In genomic region chr3:15345608-15346137, GRCh38 we compare ENCODE assay signal across 1 cellular context.
TF ChIP-seq lines count a peak whose summit lies in the region.

No MANE protein-coding gene starts in this region.

TF ChIP-seq in K562, 482 proteins besides CTCF, POLR2A, EP300 and RAD21 (continued from another document and continues in another):
- TF ChIP-seq BCLAF1 (IDR thresholded peaks at IDR 0.05; ENCODE audit: borderline replicate concordance in 1 of 2, control insufficient read depth in 1 of 2, low read depth in 2 of 2, low read length in 1 of 2) (no peak), SIN3B (IDR thresholded peaks at IDR 0.05; ENCODE audit: low read depth) (no peak), USF1 (CRISPR knock-in tag; IDR thresholded peaks at IDR 0.05) (peak; percentile 84), PYGO2 (tag; IDR thresholded peaks at IDR 0.05) (peak; percentile 62; the same call in 1 of the 2 replicates), YY1 (IDR thresholded peaks at IDR 0.05; ENCODE audit: borderline replicate concordance in 1 of 3, control insufficient read depth in 1 of 3, extremely low read depth in 1 of 3, insufficient read depth in 3 of 3, insufficient read length in 1 of 3, insufficient replicate concordance in 2 of 3, low read depth in 1 of 3, low read length in 2 of 3) (peak in 2 of 3 experiments; percentile 64 to 70), L3MBTL2 (IDR thresholded peaks at IDR 0.05) (peak; percentile 83), ID3 (CRISPR knock-in tag; IDR thresholded peaks at IDR 0.05) (no peak), ID3 (tag; IDR thresholded peaks at IDR 0.05) (peak; percentile 41; the same call in 1 of the 2 replicates), SMAD4 (CRISPR knock-in tag; conservative IDR thresholded peaks at IDR 0.05) (0 out of 2 replicates have a peak, but pooled peaks have one; percentile 61), NR2C1 (IDR thresholded peaks at IDR 0.05) (no peak), NR2C1 (tag; IDR thresholded peaks at IDR 0.05) (peak; percentile 66), TEAD2 (tag; IDR thresholded peaks at IDR 0.05) (0 out of 2 replicates have a peak, but pooled peaks have one; percentile 48), KDM5B (IDR thresholded peaks at IDR 0.05; ENCODE audit: insufficient replicate concordance, low read depth, low read length) (no peak), EP400 (IDR thresholded peaks at IDR 0.05) (peak; percentile 50), SMAD3 (CRISPR knock-in tag; conservative IDR thresholded peaks at IDR 0.05) (no peak), DPF2 (IDR thresholded peaks at IDR 0.05) (0 out of 2 replicates have a peak, but pooled peaks have one; percentile 19), BACH1 (tag; IDR thresholded peaks at IDR 0.05) (0 out of 2 replicates have a peak, but pooled peaks have one; percentile 28), ZNF766 (CRISPR knock-in tag; conservative IDR thresholded peaks at IDR 0.05) (peak; percentile 91), CBFA2T2 (conservative IDR thresholded peaks at IDR 0.05) (0 out of 2 replicates have a peak, but pooled peaks have one; percentile 19), RHOXF2B (CRISPR knock-in tag; conservative IDR thresholded peaks at IDR 0.05) (no peak), CXXC5 (CRISPR knock-in tag; IDR thresholded peaks at IDR 0.05) (peak; percentile 55; the same call in 1 of the 2 replicates)
- TF ChIP-seq, protein P1, sequence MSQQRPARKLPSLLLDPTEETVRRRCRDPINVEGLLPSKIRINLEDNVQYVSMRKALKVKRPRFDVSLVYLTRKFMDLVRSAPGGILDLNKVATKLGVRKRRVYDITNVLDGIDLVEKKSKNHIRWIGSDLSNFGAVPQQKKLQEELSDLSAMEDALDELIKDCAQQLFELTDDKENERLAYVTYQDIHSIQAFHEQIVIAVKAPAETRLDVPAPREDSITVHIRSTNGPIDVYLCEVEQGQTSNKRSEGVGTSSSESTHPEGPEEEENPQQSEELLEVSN (IDR thresholded peaks at IDR 0.05; ENCODE audit: borderline replicate concordance in 1 of 2, extremely low read depth in 1 of 2, insufficient read depth in 1 of 2, insufficient read length in 1 of 2, low read depth in 1 of 2, low read length in 1 of 2, poor library complexity in 1 of 2, severe bottlenecking in 1 of 2) = peak in 1 of 2 experiments; percentile 55
- TF ChIP-seq, protein P2, sequence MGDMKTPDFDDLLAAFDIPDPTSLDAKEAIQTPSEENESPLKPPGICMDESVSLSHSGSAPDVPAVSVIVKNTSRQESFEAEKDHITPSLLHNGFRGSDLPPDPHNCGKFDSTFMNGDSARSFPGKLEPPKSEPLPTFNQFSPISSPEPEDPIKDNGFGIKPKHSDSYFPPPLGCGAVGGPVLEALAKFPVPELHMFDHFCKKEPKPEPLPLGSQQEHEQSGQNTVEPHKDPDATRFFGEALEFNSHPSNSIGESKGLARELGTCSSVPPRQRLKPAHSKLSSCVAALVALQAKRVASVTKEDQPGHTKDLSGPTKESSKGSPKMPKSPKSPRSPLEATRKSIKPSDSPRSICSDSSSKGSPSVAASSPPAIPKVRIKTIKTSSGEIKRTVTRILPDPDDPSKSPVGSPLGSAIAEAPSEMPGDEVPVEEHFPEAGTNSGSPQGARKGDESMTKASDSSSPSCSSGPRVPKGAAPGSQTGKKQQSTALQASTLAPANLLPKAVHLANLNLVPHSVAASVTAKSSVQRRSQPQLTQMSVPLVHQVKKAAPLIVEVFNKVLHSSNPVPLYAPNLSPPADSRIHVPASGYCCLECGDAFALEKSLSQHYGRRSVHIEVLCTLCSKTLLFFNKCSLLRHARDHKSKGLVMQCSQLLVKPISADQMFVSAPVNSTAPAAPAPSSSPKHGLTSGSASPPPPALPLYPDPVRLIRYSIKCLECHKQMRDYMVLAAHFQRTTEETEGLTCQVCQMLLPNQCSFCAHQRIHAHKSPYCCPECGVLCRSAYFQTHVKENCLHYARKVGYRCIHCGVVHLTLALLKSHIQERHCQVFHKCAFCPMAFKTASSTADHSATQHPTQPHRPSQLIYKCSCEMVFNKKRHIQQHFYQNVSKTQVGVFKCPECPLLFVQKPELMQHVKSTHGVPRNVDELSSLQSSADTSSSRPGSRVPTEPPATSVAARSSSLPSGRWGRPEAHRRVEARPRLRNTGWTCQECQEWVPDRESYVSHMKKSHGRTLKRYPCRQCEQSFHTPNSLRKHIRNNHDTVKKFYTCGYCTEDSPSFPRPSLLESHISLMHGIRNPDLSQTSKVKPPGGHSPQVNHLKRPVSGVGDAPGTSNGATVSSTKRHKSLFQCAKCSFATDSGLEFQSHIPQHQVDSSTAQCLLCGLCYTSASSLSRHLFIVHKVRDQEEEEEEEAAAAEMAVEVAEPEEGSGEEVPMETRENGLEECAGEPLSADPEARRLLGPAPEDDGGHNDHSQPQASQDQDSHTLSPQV (IDR thresholded peaks at IDR 0.05) = peak; percentile 81
- TF ChIP-seq, protein P3, sequence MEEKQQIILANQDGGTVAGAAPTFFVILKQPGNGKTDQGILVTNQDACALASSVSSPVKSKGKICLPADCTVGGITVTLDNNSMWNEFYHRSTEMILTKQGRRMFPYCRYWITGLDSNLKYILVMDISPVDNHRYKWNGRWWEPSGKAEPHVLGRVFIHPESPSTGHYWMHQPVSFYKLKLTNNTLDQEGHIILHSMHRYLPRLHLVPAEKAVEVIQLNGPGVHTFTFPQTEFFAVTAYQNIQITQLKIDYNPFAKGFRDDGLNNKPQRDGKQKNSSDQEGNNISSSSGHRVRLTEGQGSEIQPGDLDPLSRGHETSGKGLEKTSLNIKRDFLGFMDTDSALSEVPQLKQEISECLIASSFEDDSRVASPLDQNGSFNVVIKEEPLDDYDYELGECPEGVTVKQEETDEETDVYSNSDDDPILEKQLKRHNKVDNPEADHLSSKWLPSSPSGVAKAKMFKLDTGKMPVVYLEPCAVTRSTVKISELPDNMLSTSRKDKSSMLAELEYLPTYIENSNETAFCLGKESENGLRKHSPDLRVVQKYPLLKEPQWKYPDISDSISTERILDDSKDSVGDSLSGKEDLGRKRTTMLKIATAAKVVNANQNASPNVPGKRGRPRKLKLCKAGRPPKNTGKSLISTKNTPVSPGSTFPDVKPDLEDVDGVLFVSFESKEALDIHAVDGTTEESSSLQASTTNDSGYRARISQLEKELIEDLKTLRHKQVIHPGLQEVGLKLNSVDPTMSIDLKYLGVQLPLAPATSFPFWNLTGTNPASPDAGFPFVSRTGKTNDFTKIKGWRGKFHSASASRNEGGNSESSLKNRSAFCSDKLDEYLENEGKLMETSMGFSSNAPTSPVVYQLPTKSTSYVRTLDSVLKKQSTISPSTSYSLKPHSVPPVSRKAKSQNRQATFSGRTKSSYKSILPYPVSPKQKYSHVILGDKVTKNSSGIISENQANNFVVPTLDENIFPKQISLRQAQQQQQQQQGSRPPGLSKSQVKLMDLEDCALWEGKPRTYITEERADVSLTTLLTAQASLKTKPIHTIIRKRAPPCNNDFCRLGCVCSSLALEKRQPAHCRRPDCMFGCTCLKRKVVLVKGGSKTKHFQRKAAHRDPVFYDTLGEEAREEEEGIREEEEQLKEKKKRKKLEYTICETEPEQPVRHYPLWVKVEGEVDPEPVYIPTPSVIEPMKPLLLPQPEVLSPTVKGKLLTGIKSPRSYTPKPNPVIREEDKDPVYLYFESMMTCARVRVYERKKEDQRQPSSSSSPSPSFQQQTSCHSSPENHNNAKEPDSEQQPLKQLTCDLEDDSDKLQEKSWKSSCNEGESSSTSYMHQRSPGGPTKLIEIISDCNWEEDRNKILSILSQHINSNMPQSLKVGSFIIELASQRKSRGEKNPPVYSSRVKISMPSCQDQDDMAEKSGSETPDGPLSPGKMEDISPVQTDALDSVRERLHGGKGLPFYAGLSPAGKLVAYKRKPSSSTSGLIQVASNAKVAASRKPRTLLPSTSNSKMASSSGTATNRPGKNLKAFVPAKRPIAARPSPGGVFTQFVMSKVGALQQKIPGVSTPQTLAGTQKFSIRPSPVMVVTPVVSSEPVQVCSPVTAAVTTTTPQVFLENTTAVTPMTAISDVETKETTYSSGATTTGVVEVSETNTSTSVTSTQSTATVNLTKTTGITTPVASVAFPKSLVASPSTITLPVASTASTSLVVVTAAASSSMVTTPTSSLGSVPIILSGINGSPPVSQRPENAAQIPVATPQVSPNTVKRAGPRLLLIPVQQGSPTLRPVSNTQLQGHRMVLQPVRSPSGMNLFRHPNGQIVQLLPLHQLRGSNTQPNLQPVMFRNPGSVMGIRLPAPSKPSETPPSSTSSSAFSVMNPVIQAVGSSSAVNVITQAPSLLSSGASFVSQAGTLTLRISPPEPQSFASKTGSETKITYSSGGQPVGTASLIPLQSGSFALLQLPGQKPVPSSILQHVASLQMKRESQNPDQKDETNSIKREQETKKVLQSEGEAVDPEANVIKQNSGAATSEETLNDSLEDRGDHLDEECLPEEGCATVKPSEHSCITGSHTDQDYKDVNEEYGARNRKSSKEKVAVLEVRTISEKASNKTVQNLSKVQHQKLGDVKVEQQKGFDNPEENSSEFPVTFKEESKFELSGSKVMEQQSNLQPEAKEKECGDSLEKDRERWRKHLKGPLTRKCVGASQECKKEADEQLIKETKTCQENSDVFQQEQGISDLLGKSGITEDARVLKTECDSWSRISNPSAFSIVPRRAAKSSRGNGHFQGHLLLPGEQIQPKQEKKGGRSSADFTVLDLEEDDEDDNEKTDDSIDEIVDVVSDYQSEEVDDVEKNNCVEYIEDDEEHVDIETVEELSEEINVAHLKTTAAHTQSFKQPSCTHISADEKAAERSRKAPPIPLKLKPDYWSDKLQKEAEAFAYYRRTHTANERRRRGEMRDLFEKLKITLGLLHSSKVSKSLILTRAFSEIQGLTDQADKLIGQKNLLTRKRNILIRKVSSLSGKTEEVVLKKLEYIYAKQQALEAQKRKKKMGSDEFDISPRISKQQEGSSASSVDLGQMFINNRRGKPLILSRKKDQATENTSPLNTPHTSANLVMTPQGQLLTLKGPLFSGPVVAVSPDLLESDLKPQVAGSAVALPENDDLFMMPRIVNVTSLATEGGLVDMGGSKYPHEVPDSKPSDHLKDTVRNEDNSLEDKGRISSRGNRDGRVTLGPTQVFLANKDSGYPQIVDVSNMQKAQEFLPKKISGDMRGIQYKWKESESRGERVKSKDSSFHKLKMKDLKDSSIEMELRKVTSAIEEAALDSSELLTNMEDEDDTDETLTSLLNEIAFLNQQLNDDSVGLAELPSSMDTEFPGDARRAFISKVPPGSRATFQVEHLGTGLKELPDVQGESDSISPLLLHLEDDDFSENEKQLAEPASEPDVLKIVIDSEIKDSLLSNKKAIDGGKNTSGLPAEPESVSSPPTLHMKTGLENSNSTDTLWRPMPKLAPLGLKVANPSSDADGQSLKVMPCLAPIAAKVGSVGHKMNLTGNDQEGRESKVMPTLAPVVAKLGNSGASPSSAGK (IDR thresholded peaks at IDR 0.05) = peak; percentile 83
- TF ChIP-seq, protein P4, sequence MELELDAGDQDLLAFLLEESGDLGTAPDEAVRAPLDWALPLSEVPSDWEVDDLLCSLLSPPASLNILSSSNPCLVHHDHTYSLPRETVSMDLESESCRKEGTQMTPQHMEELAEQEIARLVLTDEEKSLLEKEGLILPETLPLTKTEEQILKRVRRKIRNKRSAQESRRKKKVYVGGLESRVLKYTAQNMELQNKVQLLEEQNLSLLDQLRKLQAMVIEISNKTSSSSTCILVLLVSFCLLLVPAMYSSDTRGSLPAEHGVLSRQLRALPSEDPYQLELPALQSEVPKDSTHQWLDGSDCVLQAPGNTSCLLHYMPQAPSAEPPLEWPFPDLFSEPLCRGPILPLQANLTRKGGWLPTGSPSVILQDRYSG (tag; conservative IDR thresholded peaks at IDR 0.05; ENCODE audit: low read depth) = peak; percentile 63; the same call in 1 of the 2 replicates
- TF ChIP-seq, protein P5, sequence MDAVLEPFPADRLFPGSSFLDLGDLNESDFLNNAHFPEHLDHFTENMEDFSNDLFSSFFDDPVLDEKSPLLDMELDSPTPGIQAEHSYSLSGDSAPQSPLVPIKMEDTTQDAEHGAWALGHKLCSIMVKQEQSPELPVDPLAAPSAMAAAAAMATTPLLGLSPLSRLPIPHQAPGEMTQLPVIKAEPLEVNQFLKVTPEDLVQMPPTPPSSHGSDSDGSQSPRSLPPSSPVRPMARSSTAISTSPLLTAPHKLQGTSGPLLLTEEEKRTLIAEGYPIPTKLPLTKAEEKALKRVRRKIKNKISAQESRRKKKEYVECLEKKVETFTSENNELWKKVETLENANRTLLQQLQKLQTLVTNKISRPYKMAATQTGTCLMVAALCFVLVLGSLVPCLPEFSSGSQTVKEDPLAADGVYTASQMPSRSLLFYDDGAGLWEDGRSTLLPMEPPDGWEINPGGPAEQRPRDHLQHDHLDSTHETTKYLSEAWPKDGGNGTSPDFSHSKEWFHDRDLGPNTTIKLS (IDR thresholded peaks at IDR 0.05; ENCODE audit: borderline replicate concordance, low read depth) = no peak
